27 cellular contexts compared by ENCODE assay signal in genomic region chr2:2619995-2620394, GRCh38.
"Had no signal": no experiment of that assay in that cellular context is flagged by ENCODE, and none has a peak within 500 bp of the region (broad histone marks: within the 10 kb centered on the region; RNA-seq: fewer than 3 reads in every experiment).

No MANE protein-coding gene starts in this region.

- H3K27ac Mint-ChIP-seq: naive thymus-derived CD4-positive, alpha-beta T cell; natural killer cell; nephron progenitor cell; stimulated activated effector memory CD8-positive, alpha-beta T cell treated with anti-CD3 and anti-CD28 coated beads, Interleukin-12 subunit alpha, Interleukin-12 subunit beta, amount 100 ng/mL, for 72 hours; stimulated activated naive B cell treated with anti-CD40 and anti-IgM and Interleukin-4, amounts not matched to agents 10 μg/mL and 1 μg/mL and 100 μg/mL, for 72 hours; stimulated activated naive CD8-positive, alpha-beta T cell treated with anti-CD3 and anti-CD28 coated beads, Interleukin-15, Interleukin-2, amounts not matched to agents 100 ng/mL and 50 ng/mL, for 24 hours had no signal

- H3K27me3 ChIP-seq: pancreas, right lobe of liver, sigmoid colon, thyroid gland, tibial nerve, upper lobe of left lung, vagina had no signal

- H3K4me1 Mint-ChIP-seq: natural killer cell; nephron progenitor cell; neural crest cell; stimulated activated effector memory CD8-positive, alpha-beta T cell treated with anti-CD3 and anti-CD28 coated beads, Interleukin-12 subunit alpha, Interleukin-12 subunit beta, amount 100 ng/mL, for 72 hours; stimulated activated naive B cell treated with anti-CD40 and anti-IgM and Interleukin-4, amounts not matched to agents 10 μg/mL and 1 μg/mL and 100 μg/mL, for 72 hours had no signal

- H3K4me1 ChIP-seq: pancreas, prostate gland, right lobe of liver, sigmoid colon, stomach, thyroid gland, tibial nerve, upper lobe of left lung, vagina had no signal

- H3K27ac ChIP-seq: pancreas, prostate gland, right lobe of liver, sigmoid colon, stomach, thoracic aorta, thyroid gland, tibial nerve, upper lobe of left lung, vagina had no signal

- H3K4me3 Mint-ChIP-seq: naive thymus-derived CD4-positive, alpha-beta T cell; natural killer cell; nephron progenitor cell; neural crest cell; stimulated activated effector memory CD8-positive, alpha-beta T cell treated with anti-CD3 and anti-CD28 coated beads, Interleukin-12 subunit alpha, Interleukin-12 subunit beta, amount 100 ng/mL, for 72 hours; stimulated activated naive B cell treated with anti-CD40 and anti-IgM and Interleukin-4, amounts not matched to agents 10 μg/mL and 1 μg/mL and 100 μg/mL, for 72 hours; stimulated activated naive CD8-positive, alpha-beta T cell treated with anti-CD3 and anti-CD28 coated beads, Interleukin-15, Interleukin-2, amounts not matched to agents 100 ng/mL and 50 ng/mL, for 24 hours had no signal

- H3K4me3 ChIP-seq: pancreas, prostate gland, right lobe of liver, sigmoid colon, stomach, thoracic aorta, thyroid gland, tibial nerve, upper lobe of left lung, vagina had no signal

- H3K9me3 Mint-ChIP-seq: naive thymus-derived CD4-positive, alpha-beta T cell; nephron progenitor cell; neural crest cell; stimulated activated effector memory CD8-positive, alpha-beta T cell treated with anti-CD3 and anti-CD28 coated beads, Interleukin-12 subunit alpha, Interleukin-12 subunit beta, amount 100 ng/mL, for 72 hours; stimulated activated naive CD8-positive, alpha-beta T cell treated with anti-CD3 and anti-CD28 coated beads, Interleukin-15, Interleukin-2, amounts not matched to agents 100 ng/mL and 50 ng/mL, for 24 hours had no signal

- H3K36me3 Mint-ChIP-seq: natural killer cell; stimulated activated effector memory CD8-positive, alpha-beta T cell treated with anti-CD3 and anti-CD28 coated beads, Interleukin-12 subunit alpha, Interleukin-12 subunit beta, amount 100 ng/mL, for 72 hours; stimulated activated naive B cell treated with anti-CD40 and anti-IgM and Interleukin-4, amounts not matched to agents 10 μg/mL and 1 μg/mL and 100 μg/mL, for 72 hours had no signal

- H3K36me3 ChIP-seq: pancreas, prostate gland, right lobe of liver, sigmoid colon, stomach, thoracic aorta, thyroid gland, tibial nerve, upper lobe of left lung, vagina had no signal

- H3K9me3 ChIP-seq: pancreas, prostate gland, right lobe of liver, sigmoid colon, stomach, thoracic aorta, thyroid gland, tibial nerve, upper lobe of left lung, vagina had no signal

- ATAC-seq: naive thymus-derived CD4-positive, alpha-beta T cell; natural killer cell; pancreas; right lobe of liver; stimulated activated effector memory CD8-positive, alpha-beta T cell treated with anti-CD3 and anti-CD28 coated beads, Interleukin-12 subunit alpha, Interleukin-12 subunit beta, amount 100 ng/mL, for 72 hours; stimulated activated naive B cell treated with anti-CD40 and anti-IgM and Interleukin-4, amounts not matched to agents 10 μg/mL and 1 μg/mL and 100 μg/mL, for 72 hours had no signal

- DNase-seq: naive thymus-derived CD4-positive, alpha-beta T cell; natural killer cell; nephron progenitor cell; occipital lobe; pancreas; retina; right cardiac atrium; right lobe of liver; sigmoid colon; small intestine; stimulated activated CD4-positive, alpha-beta T cell treated with anti-CD3 and anti-CD28 coated beads, Interleukin-15, amount 100 ng/mL, for 24 hours; stimulated activated CD4-positive, alpha-beta T cell treated with anti-CD3 and anti-CD28 coated beads, Interleukin-2, amount 100 ng/mL, for 24 hours; stimulated activated CD4-positive, alpha-beta T cell treated with anti-CD3 and anti-CD28 coated beads, Interleukin-2, amount 100 ng/mL, for 48 hours; stimulated activated CD4-positive, alpha-beta T cell treated with anti-CD3 and anti-CD28 coated beads, Interleukin-4, amount 100 ng/mL, for 24 hours; stimulated activated naive B cell treated with anti-CD40 and anti-IgM and Interleukin-4, amounts not matched to agents 10 μg/mL and 1 μg/mL and 100 μg/mL, for 72 hours; stimulated activated naive CD4-positive, alpha-beta T cell treated with Interleukin-2 at 50 U/mL for 16 hours; stomach; thyroid gland; trophoblast cell; upper lobe of left lung had no signal
